ENCODE assay signal across 7 cellular contexts in genomic region chr12:68561830-68562229, GRCh38.
"Had no signal": no experiment of that assay in that cellular context is flagged by ENCODE, and none has a peak within 500 bp of the region (broad histone marks: within the 10 kb centered on the region; RNA-seq: fewer than 3 reads in every experiment).

No MANE protein-coding gene starts in this region.

- H3K27ac ChIP-seq: GM23248 had no signal

- H3K36me3 Mint-ChIP-seq: IgD-negative memory B cell had no signal

- DNase-seq: GM23248, GOT3, H9, HCEC 1CT had no signal

- H3K27ac Mint-ChIP-seq: H9, IgD-negative memory B cell had no signal

- FAIRE-seq: H54, HTR-8/SVneo had no signal

- H3K9ac ChIP-seq: GM23248 had no signal

- H3K9me3 Mint-ChIP-seq: H9, IgD-negative memory B cell had no signal

- H3K27me3 Mint-ChIP-seq: IgD-negative memory B cell had no signal

- H3K4me3 ChIP-seq: GM23248 had no signal

- H2AFZ ChIP-seq: GM23248 had no signal

- H3K4me3 Mint-ChIP-seq: H9, IgD-negative memory B cell had no signal
